ENCODE assay signal across 9 cellular contexts in the genomic region with DNA sequence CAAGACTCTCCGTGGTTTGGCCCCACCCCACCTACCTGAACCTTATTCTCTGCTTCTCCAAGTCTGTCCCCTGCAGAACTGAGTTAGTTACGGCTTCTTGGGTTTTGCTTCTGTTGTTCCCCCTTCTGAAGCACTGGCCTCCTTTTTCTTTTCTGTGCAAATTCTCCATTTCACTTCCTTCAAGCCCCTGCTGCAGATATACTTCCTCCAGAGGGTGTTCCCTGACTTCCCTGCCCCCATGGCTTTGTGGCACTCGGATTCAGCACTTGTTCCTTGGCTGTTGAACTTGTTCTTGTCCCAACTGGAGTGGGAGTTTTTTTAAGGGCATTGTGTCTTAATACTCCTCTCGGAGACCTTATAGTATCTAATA. TPM values are rescaled to one million over a fixed set of nuclear protein-coding genes. Genes with fewer than 3 reads are reported as not detected.
DNase-seq lines count a peak whose midpoint lies in the region; ATAC-seq, FAIRE-seq and TF ChIP-seq lines count a peak whose summit lies in the region.
"Had no signal": no experiment of that assay in that cellular context is flagged by ENCODE, and none has a peak within 500 bp of the region (broad histone marks: within the 10 kb centered on the region; RNA-seq: fewer than 3 reads in every experiment).

No MANE protein-coding gene starts in this region.

- H3K79me2 ChIP-seq in keratinocyte (ENCODE audit: control insufficient read depth, insufficient read depth, low read length), result peaks cover 41% of the 10 kb centered on the region

- H4K20me1 ChIP-seq in keratinocyte (ENCODE audit: control insufficient read depth, extremely low read depth, insufficient read depth, low read length), result peaks cover 3% of the 10 kb centered on the region

- peaks cover 2 to 4% of the 10 kb centered on the region in 2 experiments for H3K36me3 ChIP-seq in keratinocyte (ENCODE audit: control insufficient read depth in 2 of 2, extremely low read depth in 1 of 2, insufficient read depth in 2 of 2, low read length in 2 of 2)
- H3K36me3 ChIP-seq in suprapubic skin, result peaks cover 11% of the 10 kb centered on the region

- intact Hi-C loops in activated CD8-positive, alpha-beta T cell treated with anti-CD3 and anti-CD28 coated beads for 36 hours (cut with micrococcal nuclease), result no loop called here
- intact Hi-C loops in lower leg skin (cut with DNase I; ENCODE audit: low total_unique reads), result no loop called here

- ATAC-seq in activated CD8-positive, alpha-beta T cell treated with anti-CD3 and anti-CD28 coated beads for 36 hours, result no peak
- no peak for ATAC-seq in HG02981 (IDR thresholded peaks at IDR 0.05; ENCODE audit: unreplicated experiment)

- POLR2A ChIA-PET in activated CD4-positive, alpha-beta T cell treated with anti-CD3 and anti-CD28 coated beads, Interleukin-2, amount 10 ng/mL, durations not matched to agents 7 days and 5 days (lab: Charles Lee), result no interaction called here
- POLR2A ChIA-PET in activated CD8-positive, alpha-beta T cell treated with anti-CD3 and anti-CD28 coated beads for 36 hours (lab: Charles Lee), result interaction anchor here (0.6 kb wide), 1 partner anchor 17 kb away, joined by 3 read pairs; no protein-coding TSS in a partner anchor

- TF ChIP-seq EP300 in suprapubic skin (IDR thresholded peaks at IDR 0.05), result no peak

- H3K9ac ChIP-seq in keratinocyte (ENCODE audit: control insufficient read depth, extremely low read depth, insufficient read depth, low read length), result no peak overlapping the region

- no peak overlapping the region for H2AFZ ChIP-seq in keratinocyte (ENCODE audit: control insufficient read depth, low read length)

- H3K4me1 ChIP-seq in keratinocyte (ENCODE audit: control insufficient read depth, extremely low read depth, insufficient read depth, low read length), result peaks cover 19% of the 10 kb centered on the region
- peaks cover 39% of the 10 kb centered on the region for H3K4me1 ChIP-seq in suprapubic skin

- H3K4me3 ChIP-seq in keratinocyte (ENCODE audit: control insufficient read depth in 2 of 3, extremely low read depth in 1 of 3, insufficient read depth in 2 of 3, low read depth in 1 of 3, low read length in 3 of 3), result peak overlapping the region in 1 of 3 experiments; percentile 11
- peak overlapping the region; percentile 97 for H3K4me3 ChIP-seq in suprapubic skin
- H3K4me3 ChIP-seq in lower leg skin (ENCODE audit: low read depth, poor library complexity, severe bottlenecking), result no peak overlapping the region
- H3K4me3 ChIP-seq: lung had no signal

- TF ChIP-seq CTCF in activated CD8-positive, alpha-beta T cell treated with anti-CD3 and anti-CD28 coated beads for 36 hours (IDR thresholded peaks at IDR 0.05), result no peak
- TF ChIP-seq CTCF in keratinocyte (optimal IDR thresholded peaks at IDR 0.05 in 1 of 3, IDR thresholded peaks at IDR 0.05 in 1 of 3, conservative IDR thresholded peaks at IDR 0.05 in 1 of 3; ENCODE audit: extremely low read depth in 1 of 3, insufficient read depth in 2 of 3, low read length in 3 of 3) (no peak), suprapubic skin (IDR thresholded peaks at IDR 0.05) (no peak), lower leg skin (IDR thresholded peaks at IDR 0.05) (no peak)

- H3K4me1 Mint-ChIP-seq in activated CD4-positive, alpha-beta T cell treated with anti-CD3 and anti-CD28 coated beads, Interleukin-2, amount 10 ng/mL, durations not matched to agents 7 days and 5 days, result peaks cover 29% of the 10 kb centered on the region
- H3K4me1 Mint-ChIP-seq in activated CD8-positive, alpha-beta T cell treated with anti-CD3 and anti-CD28 coated beads for 36 hours (ENCODE audit: low read depth), result peaks cover 32% of the 10 kb centered on the region

- H3K27me3 ChIP-seq in keratinocyte (ENCODE audit: control insufficient read depth, extremely low read depth, insufficient read depth, low read length), result peaks cover 7% of the 10 kb centered on the region
- H3K27me3 ChIP-seq in suprapubic skin, result no peaks in the 10 kb centered on the region

- no peaks in the 10 kb centered on the region for H3K9me3 Mint-ChIP-seq in activated CD4-positive, alpha-beta T cell treated with anti-CD3 and anti-CD28 coated beads, Interleukin-2, amount 10 ng/mL, durations not matched to agents 7 days and 5 days
- no peaks in the 10 kb centered on the region for H3K9me3 Mint-ChIP-seq in activated CD8-positive, alpha-beta T cell treated with anti-CD3 and anti-CD28 coated beads for 36 hours

- 32% methylated on average over 4 of the region's 4 CpGs for WGBS in suprapubic skin
- WGBS in lower leg skin, 2 donors, result 36% methylated on average over 4 of the region's 4 CpGs

- peaks cover 26% of the 10 kb centered on the region for H3K36me3 Mint-ChIP-seq in activated CD4-positive, alpha-beta T cell treated with anti-CD3 and anti-CD28 coated beads, Interleukin-2, amount 10 ng/mL, durations not matched to agents 7 days and 5 days (ENCODE audit: low read depth)
- H3K36me3 Mint-ChIP-seq in activated CD8-positive, alpha-beta T cell treated with anti-CD3 and anti-CD28 coated beads for 36 hours (ENCODE audit: low read depth), result peaks cover 14% of the 10 kb centered on the region

- no peak for DNase-seq in activated CD4-positive, alpha-beta T cell treated with anti-CD3 and anti-CD28 coated beads, Interleukin-2, amount 10 ng/mL, durations not matched to agents 7 days and 5 days
- DNase-seq in activated CD4-positive, alpha-beta T cell treated with anti-CD3 and anti-CD28 coated beads for 4 hours, result no peak
- no peak for DNase-seq in activated CD8-positive, alpha-beta T cell treated with anti-CD3 and anti-CD28 coated beads for 36 hours
- DNase-seq in keratinocyte (ENCODE audit: low read depth, low spot score) (no peak), suprapubic skin (ENCODE audit: low spot score in 2 of 2) (no peak), lower leg skin (ENCODE audit: low spot score in 2 of 2) (no peak)
- no peak for DNase-seq in stimulated activated CD4-positive, alpha-beta T cell treated with anti-CD3 and anti-CD28 coated beads, Interleukin-2, amount 100 ng/mL, for 48 hours

- H3K9me3 ChIP-seq in keratinocyte (ENCODE audit: control insufficient read depth, low read depth, low read length), result no peaks in the 10 kb centered on the region
- H3K9me3 ChIP-seq in suprapubic skin, result no peaks in the 10 kb centered on the region

- no peak overlapping the region for H3K27ac Mint-ChIP-seq in activated CD4-positive, alpha-beta T cell treated with anti-CD3 and anti-CD28 coated beads, Interleukin-2, amount 10 ng/mL, durations not matched to agents 7 days and 5 days
- peak overlapping the region; percentile 12 for H3K27ac Mint-ChIP-seq in activated CD8-positive, alpha-beta T cell treated with anti-CD3 and anti-CD28 coated beads for 36 hours

- H3K4me3 Mint-ChIP-seq in activated CD4-positive, alpha-beta T cell treated with anti-CD3 and anti-CD28 coated beads, Interleukin-2, amount 10 ng/mL, durations not matched to agents 7 days and 5 days, result peak overlapping the region; percentile 82
- peak overlapping the region; percentile 77 for H3K4me3 Mint-ChIP-seq in activated CD8-positive, alpha-beta T cell treated with anti-CD3 and anti-CD28 coated beads for 36 hours

- peaks cover 9% of the 10 kb centered on the region for H3K27me3 Mint-ChIP-seq in activated CD4-positive, alpha-beta T cell treated with anti-CD3 and anti-CD28 coated beads, Interleukin-2, amount 10 ng/mL, durations not matched to agents 7 days and 5 days
- no peaks in the 10 kb centered on the region for H3K27me3 Mint-ChIP-seq in activated CD8-positive, alpha-beta T cell treated with anti-CD3 and anti-CD28 coated beads for 36 hours

- CTCF ChIA-PET in activated CD4-positive, alpha-beta T cell treated with anti-CD3 and anti-CD28 coated beads, Interleukin-2, amount 10 ng/mL, durations not matched to agents 7 days and 5 days (lab: Charles Lee), result no interaction called here
- CTCF ChIA-PET in activated CD8-positive, alpha-beta T cell treated with anti-CD3 and anti-CD28 coated beads for 36 hours (lab: Charles Lee), result interaction anchor here (0.8 to 1.8 kb wide), 4 partner anchors 10 to 52 kb away, joined by 3 to 6 read pairs (median 4); a partner anchor contains a TSS

- H3K9me1 ChIP-seq in keratinocyte (ENCODE audit: control insufficient read depth, extremely low read depth, insufficient read depth, low read length), result peaks cover 7% of the 10 kb centered on the region

- dilution Hi-C loops in keratinocyte (cut with MboI; ENCODE audit: extremely low pct_ligation_motif_present, low sequenced_read_pairs), result no loop called here

- H3K4me2 ChIP-seq in keratinocyte (ENCODE audit: control insufficient read depth, extremely low read depth, insufficient read depth, low read depth, low read length), result peak overlapping the region; percentile 100

- peak overlapping the region; percentile 3 for H3K27ac ChIP-seq in keratinocyte (ENCODE audit: control insufficient read depth, insufficient read depth, low read length)
- H3K27ac ChIP-seq in suprapubic skin, result no peak overlapping the region

- FAIRE-seq in keratinocyte (lab: Jason Lieb, UNC), result no peak

- TF ChIP-seq POLR2A in suprapubic skin (IDR thresholded peaks at IDR 0.05) (no peak), lower leg skin (IDR thresholded peaks at IDR 0.05) (no peak)

RNA-seq across cellular contexts. Expression of a gene that starts 2.0 kb away (rescaled TPM):
- 1 to 10 TPM; 8.3 to 8.7 TPM for total RNA-seq in activated CD4-positive, alpha-beta T cell treated with anti-CD3 and anti-CD28 coated beads, Interleukin-2, amount 10 ng/mL, durations not matched to agents 7 days and 5 days
- 1 to 10 TPM; 4.6 to 4.7 TPM for total RNA-seq in activated CD8-positive, alpha-beta T cell treated with anti-CD3 and anti-CD28 coated beads for 36 hours
- 4.2 to 6.4 TPM (median 5.9 TPM) in 3 replicates for polyA plus RNA-seq in keratinocyte
- polyA plus RNA-seq in keratinocyte (2011; ENCODE audit: low read depth), result 1.5 TPM
- polyA plus RNA-seq in keratinocyte (2011; cell fraction: cytosol; rRNA removed), result 1.6 and 2.7 TPM in 2 replicates
- polyA plus RNA-seq in keratinocyte (2011; cell fraction: nucleus; rRNA removed), result 10.2 and 13.0 TPM in 2 replicates
- polyA plus RNA-seq in keratinocyte (2012; ENCODE audit: low replicate concordance), result 2.2 and 4.0 TPM in 2 replicates
- 5.2 to 12.3 TPM (median 10.3 TPM) in 3 replicates for polyA minus RNA-seq in keratinocyte
- 4.2 TPM for polyA minus RNA-seq in keratinocyte (2011; cell fraction: cytosol; rRNA and poly(A)+ RNA removed)
- polyA minus RNA-seq in keratinocyte (2011; cell fraction: nucleus; rRNA and poly(A)+ RNA removed), result 10.8 and 18.3 TPM in 2 replicates
- total RNA-seq in suprapubic skin (10 to 100 TPM; 10.8 to 15.9 (median 13.0) TPM), lower leg skin (10 to 100 TPM; 12.0 to 13.8 (median 13.1) TPM)

RNA-seq across cellular contexts. Expression of a gene that starts 52.1 kb away (rescaled TPM):
- 1 to 10 TPM; 1.9 to 2.2 TPM for total RNA-seq in activated CD4-positive, alpha-beta T cell treated with anti-CD3 and anti-CD28 coated beads, Interleukin-2, amount 10 ng/mL, durations not matched to agents 7 days and 5 days
- 1 to 10 TPM; 1.9 to 2.2 TPM for total RNA-seq in activated CD8-positive, alpha-beta T cell treated with anti-CD3 and anti-CD28 coated beads for 36 hours
- polyA plus RNA-seq in keratinocyte, result 0.56 to 1.1 TPM (median 0.97 TPM) in 3 replicates
- 2.3 TPM for polyA plus RNA-seq in keratinocyte (2011; ENCODE audit: low read depth)
- 0.74 and 1.9 TPM in 2 replicates for polyA plus RNA-seq in keratinocyte (2011; cell fraction: cytosol; rRNA removed)
- 3.3 and 3.7 TPM in 2 replicates for polyA plus RNA-seq in keratinocyte (2011; cell fraction: nucleus; rRNA removed)
- polyA plus RNA-seq in keratinocyte (2012; ENCODE audit: low replicate concordance), result 1.1 and 2.0 TPM in 2 replicates
- 0.69 to 2.4 TPM (median 2.1 TPM) in 3 replicates for polyA minus RNA-seq in keratinocyte
- polyA minus RNA-seq in keratinocyte (2011; cell fraction: cytosol; rRNA and poly(A)+ RNA removed), result not detected
- polyA minus RNA-seq in keratinocyte (2011; cell fraction: nucleus; rRNA and poly(A)+ RNA removed), result 1.2 and 2.4 TPM in 2 replicates
- total RNA-seq in suprapubic skin (10 to 100 TPM; 14.8 to 86.7 (median 21.4) TPM), lower leg skin (10 to 100 TPM in 3 of 4 donors, 1 to 10 TPM in 1; 7.3 to 22.4 (median 15.4) TPM)

RNA-seq across cellular contexts. Expression of a gene that starts 57.6 kb away (rescaled TPM):
- 10 to 100 TPM; 17.0 to 21.0 TPM for total RNA-seq in activated CD4-positive, alpha-beta T cell treated with anti-CD3 and anti-CD28 coated beads, Interleukin-2, amount 10 ng/mL, durations not matched to agents 7 days and 5 days
- 10 to 100 TPM; 14.3 to 21.1 TPM for total RNA-seq in activated CD8-positive, alpha-beta T cell treated with anti-CD3 and anti-CD28 coated beads for 36 hours
- 10.2 to 24.3 TPM (median 15.2 TPM) in 3 replicates for polyA plus RNA-seq in keratinocyte
- polyA plus RNA-seq in keratinocyte (2011; ENCODE audit: low read depth), result 44.3 TPM
- 3.5 and 6.6 TPM in 2 replicates for polyA plus RNA-seq in keratinocyte (2011; cell fraction: cytosol; rRNA removed)
- polyA plus RNA-seq in keratinocyte (2011; cell fraction: nucleus; rRNA removed), result 20.4 and 26.1 TPM in 2 replicates
- polyA plus RNA-seq in keratinocyte (2012; ENCODE audit: low replicate concordance), result 7.6 and 21.3 TPM in 2 replicates
- 15.8 to 22.2 TPM (median 20.6 TPM) in 3 replicates for polyA minus RNA-seq in keratinocyte
- 5.2 TPM for polyA minus RNA-seq in keratinocyte (2011; cell fraction: cytosol; rRNA and poly(A)+ RNA removed)
- polyA minus RNA-seq in keratinocyte (2011; cell fraction: nucleus; rRNA and poly(A)+ RNA removed), result 12.6 and 32.0 TPM in 2 replicates
- total RNA-seq in suprapubic skin (10 to 100 TPM; 21.2 to 46.1 (median 32.2) TPM), lower leg skin (100 to 1,000 TPM in 1 of 4 donors, 10 to 100 TPM in 3; 26.9 to 153 (median 35.6) TPM)
